23 cellular contexts compared by ENCODE assay signal in genomic region chr10:47055386-47056382, GRCh38.
"Had no signal": no experiment of that assay in that cellular context is flagged by ENCODE, and none has a peak within 500 bp of the region (broad histone marks: within the 10 kb centered on the region; RNA-seq: fewer than 3 reads in every experiment).

No MANE protein-coding gene starts in this region.

- H3K4me1 Mint-ChIP-seq: activated CD4-positive, alpha-beta memory T cell treated with anti-CD3 and anti-CD28 coated beads, Interleukin-2, amount 10 ng/mL, durations not matched to agents 7 days and 5 days; stimulated activated naive B cell treated with anti-CD40 and anti-IgM and Interleukin-4, amounts not matched to agents 10 μg/mL and 1 μg/mL and 100 μg/mL, for 72 hours; WTC11 had no signal

- H3K9me3 Mint-ChIP-seq: activated CD4-positive, alpha-beta memory T cell treated with anti-CD3 and anti-CD28 coated beads, Interleukin-2, amount 10 ng/mL, durations not matched to agents 7 days and 5 days; activated naive CD8-positive, alpha-beta T cell treated with anti-CD3 and anti-CD28 coated beads, Interleukin-2, amount 10 ng/mL, durations not matched to agents 7 days and 5 days; activated T-cell treated with anti-CD3 and anti-CD28 coated beads, Interleukin-2, amount 50 U/mL, for 24 hours; activated T-helper 2 cell treated with anti-CD3 and anti-CD28 coated beads, Interferon-gamma antibody, Interleukin-2, Interleukin-4, amounts not matched to agents 10 μg/mL and 5 μg/mL and 100 μg/mL, durations not matched to agents 14 hours and 24 hours and 36 hours; stimulated activated naive B cell treated with anti-CD40 and anti-IgM and Interleukin-4, amounts not matched to agents 10 μg/mL and 1 μg/mL and 100 μg/mL, for 72 hours; T-helper 2 cell treated with Interferon-gamma antibody and Interleukin-4, amounts not matched to agents 5 μg/mL and 100 μg/mL, for 36 hours; WTC11 had no signal

- H3K27me3 Mint-ChIP-seq: activated CD4-positive, alpha-beta T cell treated with anti-CD3 and anti-CD28 coated beads for 36 hours; activated T-cell treated with anti-CD3 and anti-CD28 coated beads, Interleukin-2, amount 50 U/mL, for 24 hours had no signal

- H3K27ac ChIP-seq: dorsolateral prefrontal cortex, epithelial cell of prostate, pancreas, thyroid gland had no signal

- H3K27ac Mint-ChIP-seq: activated CD4-positive, alpha-beta memory T cell treated with anti-CD3 and anti-CD28 coated beads, Interleukin-2, amount 10 ng/mL, durations not matched to agents 7 days and 5 days; activated CD4-positive, alpha-beta T cell treated with anti-CD3 and anti-CD28 coated beads for 36 hours; activated naive CD8-positive, alpha-beta T cell treated with anti-CD3 and anti-CD28 coated beads, Interleukin-2, amount 10 ng/mL, durations not matched to agents 7 days and 5 days; activated T-cell treated with anti-CD3 and anti-CD28 coated beads, Interleukin-2, amount 50 U/mL, for 24 hours; activated T-helper 2 cell treated with anti-CD3 and anti-CD28 coated beads, Interferon-gamma antibody, Interleukin-2, Interleukin-4, amounts not matched to agents 10 μg/mL and 5 μg/mL and 100 μg/mL, durations not matched to agents 14 hours and 24 hours and 36 hours; stimulated activated naive B cell treated with anti-CD40 and anti-IgM and Interleukin-4, amounts not matched to agents 10 μg/mL and 1 μg/mL and 100 μg/mL, for 72 hours; T-helper 2 cell treated with Interferon-gamma antibody and Interleukin-4, amounts not matched to agents 5 μg/mL and 100 μg/mL, for 36 hours; WTC11 had no signal

- H3K4me3 Mint-ChIP-seq: activated CD4-positive, alpha-beta memory T cell treated with anti-CD3 and anti-CD28 coated beads, Interleukin-2, amount 10 ng/mL, durations not matched to agents 7 days and 5 days; activated CD4-positive, alpha-beta T cell treated with anti-CD3 and anti-CD28 coated beads for 36 hours; activated naive CD8-positive, alpha-beta T cell treated with anti-CD3 and anti-CD28 coated beads, Interleukin-2, amount 10 ng/mL, durations not matched to agents 7 days and 5 days; activated T-cell treated with anti-CD3 and anti-CD28 coated beads, Interleukin-2, amount 50 U/mL, for 24 hours; stimulated activated naive B cell treated with anti-CD40 and anti-IgM and Interleukin-4, amounts not matched to agents 10 μg/mL and 1 μg/mL and 100 μg/mL, for 72 hours; T-helper 2 cell treated with Interferon-gamma antibody and Interleukin-4, amounts not matched to agents 5 μg/mL and 100 μg/mL, for 36 hours; WTC11 had no signal

- ATAC-seq: activated CD4-positive, alpha-beta T cell treated with anti-CD3 and anti-CD28 coated beads for 36 hours; left colon; pancreas; sciatic nerve; stimulated activated naive B cell treated with anti-CD40 and anti-IgM and Interleukin-4, amounts not matched to agents 10 μg/mL and 1 μg/mL and 100 μg/mL, for 72 hours; WTC11 had no signal

- H3K36me3 Mint-ChIP-seq: activated naive CD8-positive, alpha-beta T cell treated with anti-CD3 and anti-CD28 coated beads, Interleukin-2, amount 10 ng/mL, durations not matched to agents 7 days and 5 days; stimulated activated naive B cell treated with anti-CD40 and anti-IgM and Interleukin-4, amounts not matched to agents 10 μg/mL and 1 μg/mL and 100 μg/mL, for 72 hours; WTC11 had no signal

- DNase-seq: activated CD4-positive, alpha-beta memory T cell treated with anti-CD3 and anti-CD28 coated beads, Interleukin-2, amount 10 ng/mL, durations not matched to agents 7 days and 5 days; activated CD4-positive, alpha-beta T cell treated with anti-CD3 and anti-CD28 coated beads for 36 hours; activated naive CD4-positive, alpha-beta T cell treated with Interleukin-2 at 50 U/mL for 16 hours; activated naive CD8-positive, alpha-beta T cell treated with anti-CD3 and anti-CD28 coated beads, Interleukin-2, amount 10 ng/mL, durations not matched to agents 7 days and 5 days; amygdala; dorsolateral prefrontal cortex; foreskin fibroblast; hippocampal formation; islet precursor cell; mammary epithelial cell; pancreas; stimulated activated CD4-positive, alpha-beta T cell treated with anti-CD3 and anti-CD28 coated beads, Interleukin-4, amount 100 ng/mL, for 4 hours; stimulated activated naive B cell treated with anti-CD40 and anti-IgM and Interleukin-4, amounts not matched to agents 10 μg/mL and 1 μg/mL and 100 μg/mL, for 72 hours; SW 1271; thyroid gland had no signal

- H3K36me3 ChIP-seq: pancreas, thyroid gland had no signal

- H3K4me3 ChIP-seq: dorsolateral prefrontal cortex, pancreas, smooth muscle cell, thyroid gland had no signal

- H3K4me2 ChIP-seq: smooth muscle cell had no signal

- H3K4me1 ChIP-seq: pancreas, thyroid gland had no signal

- H3K27me3 ChIP-seq: pancreas, thyroid gland had no signal

- H3K9me3 ChIP-seq: pancreas, thyroid gland had no signal
